ENCODE assay signal across 14 cellular contexts in genomic region chr9:136297016-136297691, GRCh38. TPM values are rescaled to one million over a fixed set of nuclear protein-coding genes. Genes with fewer than 3 reads are reported as not detected.
DNase-seq lines count a peak whose midpoint lies in the region; ATAC-seq, FAIRE-seq and TF ChIP-seq lines count a peak whose summit lies in the region.
"Had no signal": no experiment of that assay in that cellular context is flagged by ENCODE, and none has a peak within 500 bp of the region (broad histone marks: within the 10 kb centered on the region; RNA-seq: fewer than 3 reads in every experiment).

No MANE protein-coding gene starts in this region.

- no peak for TF ChIP-seq EP300 in upper lobe of left lung (IDR thresholded peaks at IDR 0.05)

- no peak overlapping the region for H3K9ac ChIP-seq in kidney (ENCODE audit: low read length in 2 of 2)

- ATAC-seq in upper lobe of left lung (ENCODE audit: low FRiP score in 2 of 2): no peak
- ATAC-seq in T-helper 17 cell: no peak
- ATAC-seq: K562 had no signal

- H3K36me3 ChIP-seq in Peyer's patch: no peaks in the 10 kb centered on the region
- no peaks in the 10 kb centered on the region for H3K36me3 ChIP-seq in kidney (ENCODE audit: control insufficient read depth in 1 of 2, insufficient read depth in 2 of 2, low read length in 2 of 2)
- no peaks in the 10 kb centered on the region for H3K36me3 ChIP-seq in upper lobe of left lung

- intact Hi-C loops in kidney (cut with DNase I): no loop called here

- no peaks in the 10 kb centered on the region for H3K9me3 ChIP-seq in Peyer's patch
- no peaks in the 10 kb centered on the region for H3K9me3 ChIP-seq in kidney (ENCODE audit: control insufficient read depth in 1 of 2, low read length in 2 of 2)
- no peaks in the 10 kb centered on the region for H3K9me3 ChIP-seq in upper lobe of left lung
- H3K9me3 ChIP-seq in T-helper 17 cell (ENCODE audit: control insufficient read depth, low read length, poor library complexity, severe bottlenecking): no peaks in the 10 kb centered on the region

- peak; percentile 11 for DNase-seq in NCI-H2029 (lab: John Stamatoyannopoulos, UW)
- no peak for DNase-seq in NCI-H2029 treated with DMSO at 0.1 percent for 48 hours (lab: John Stamatoyannopoulos, UW)
- peak in 2 of 3 donors; percentile 70 to 76 for DNase-seq in Peyer's patch
- DNase-seq in kidney: peak; percentile 78
- peak; percentile 36 to 70 for DNase-seq in upper lobe of left lung
- no peak for DNase-seq in NCI-H2081 treated with DMSO at 0.1 percent for 48 hours (lab: John Stamatoyannopoulos, UW)
- no peak for DNase-seq in AML-193 (lab: John Stamatoyannopoulos, UW)
- no peak for DNase-seq in T-helper 17 cell
- DNase-seq: amygdala, hypothalamus, T-helper 2 cell had no signal

- 69 to 72% methylated on average over 19 to 25 of the region's 25 CpGs for WGBS in upper lobe of left lung, 2 donors

- no peak overlapping the region for H3K4me3 Mint-ChIP-seq in T-helper 17 cell
- H3K4me3 Mint-ChIP-seq: nephron had no signal

- no peak for FAIRE-seq in kidney (lab: Jason Lieb, UNC)
- FAIRE-seq: endometrium, K562 had no signal

- H3K4me3 ChIP-seq in Peyer's patch (peak overlapping the region in 2 of 4 donors; percentile 28 to 38), kidney (ENCODE audit: low read length in 2 of 2) (peak overlapping the region in 1 of 2 donors; percentile 21), upper lobe of left lung (no peak overlapping the region)
- H3K4me3 ChIP-seq: K562 had no signal

- TF ChIP-seq POLR2A in Peyer's patch (IDR thresholded peaks at IDR 0.05) (no peak), upper lobe of left lung (IDR thresholded peaks at IDR 0.05) (no peak)

- H3K4me1 Mint-ChIP-seq in T-helper 17 cell: no peaks in the 10 kb centered on the region
- H3K4me1 Mint-ChIP-seq: nephron had no signal

- no peaks in the 10 kb centered on the region for H3K27me3 ChIP-seq in Peyer's patch
- H3K27me3 ChIP-seq in upper lobe of left lung: no peaks in the 10 kb centered on the region

- H3K36me3 Mint-ChIP-seq in T-helper 17 cell (ENCODE audit: low read depth): no peaks in the 10 kb centered on the region

- H3K4me1 ChIP-seq in Peyer's patch (peaks cover 0 to 13% (median 0%) of the 10 kb centered on the region in 4 donors), kidney (ENCODE audit: control insufficient read depth in 1 of 2, insufficient read depth in 1 of 2, low read depth in 1 of 2, low read length in 2 of 2) (peaks cover 0 to 4% of the 10 kb centered on the region in 2 donors), upper lobe of left lung (peaks cover 0 to 5% (median 0%) of the 10 kb centered on the region in 4 donors)

- H3K27ac ChIP-seq in Peyer's patch: peak overlapping the region in 1 of 4 donors; percentile 30
- no peak overlapping the region for H3K27ac ChIP-seq in kidney (ENCODE audit: low read depth in 2 of 2, low read length in 2 of 2)
- H3K27ac ChIP-seq in upper lobe of left lung: no peak overlapping the region

- H3K27me3 Mint-ChIP-seq in T-helper 17 cell: peaks cover 6% of the 10 kb centered on the region

- no peak overlapping the region for H3K27ac Mint-ChIP-seq in T-helper 17 cell
- H3K27ac Mint-ChIP-seq: nephron had no signal

- TF ChIP-seq CTCF in Peyer's patch (IDR thresholded peaks at IDR 0.05) (no peak), kidney (IDR thresholded peaks at IDR 0.05; ENCODE audit: borderline replicate concordance, extremely low read depth, insufficient read depth) (no peak), upper lobe of left lung (IDR thresholded peaks at IDR 0.05) (no peak)

RNA-seq across cellular contexts. Expression of gene CCDC187, which starts 6.7 kb away (rescaled TPM):
- total RNA-seq in Peyer's patch: 1 to 10 TPM in 1 of 4 donors, under 1 TPM in 2, not detected in 1; 0.35 to 1.0 (median 0.67) TPM
- 2.3 TPM for total RNA-seq in kidney
- polyA plus RNA-seq in kidney (ENCODE audit: insufficient read depth, low read depth, low replicate concordance): 0.84 TPM
- 10 to 100 TPM in 3 of 6 donors, 1 to 10 TPM in 2, under 1 TPM in 1; 0.17 to 22.3 (median 10.0) TPM for total RNA-seq in upper lobe of left lung
- under 1 TPM in 1 of 2 donors, not detected in 1; 0.12 TPM for total RNA-seq in T-helper 17 cell
- total RNA-seq: K562 had no signal
- polyA plus RNA-seq: K562 had no signal

RNA-seq across cellular contexts. Expression of gene GPSM1, which starts 30.2 kb away (rescaled TPM):
- 10 to 100 TPM in 1 of 4 donors, 1 to 10 TPM in 3; 3.7 to 25.6 (median 6.0) TPM for total RNA-seq in Peyer's patch
- total RNA-seq in kidney: 11.6 TPM
- 11.9 TPM for polyA plus RNA-seq in kidney (ENCODE audit: insufficient read depth, low read depth, low replicate concordance)
- total RNA-seq in upper lobe of left lung: 10 to 100 TPM; 10.0 to 78.6 (median 24.2) TPM
- 10 to 100 TPM in 1 of 2 donors, 1 to 10 TPM in 1; 7.4 to 10.8 TPM for total RNA-seq in T-helper 17 cell

RNA-seq across cellular contexts. Expression of gene QSOX2, which starts 51.5 kb away (rescaled TPM):
- total RNA-seq in Peyer's patch (10 to 100 TPM in 1 of 4 donors, 1 to 10 TPM in 3; 5.1 to 23.9 (median 7.4) TPM), kidney (10.1 TPM), upper lobe of left lung (10 to 100 TPM in 3 of 6 donors, 1 to 10 TPM in 3; 6.9 to 14.8 (median 10.1) TPM), T-helper 17 cell (10 to 100 TPM; 12.6 to 15.5 TPM)
- polyA plus RNA-seq in kidney (ENCODE audit: insufficient read depth, low read depth, low replicate concordance): 4.0 TPM

Comparison
In these comparisons a context has a peak if more than half of its experiments do, and no peak if none do; other contexts are left out.
1. DNase-seq: peak in NCI-H2029 (single experiment), Peyer's patch (2 of 3), kidney (single experiment) and upper lobe of left lung (2 of 2); none in NCI-H2029 treated with DMSO at 0.1 percent for 48 hours (single experiment), NCI-H2081 treated with DMSO at 0.1 percent for 48 hours (single experiment), AML-193 (0 of 2) and T-helper 17 cell (0 of 3).